37 cellular contexts compared by ENCODE assay signal in the genomic region with DNA sequence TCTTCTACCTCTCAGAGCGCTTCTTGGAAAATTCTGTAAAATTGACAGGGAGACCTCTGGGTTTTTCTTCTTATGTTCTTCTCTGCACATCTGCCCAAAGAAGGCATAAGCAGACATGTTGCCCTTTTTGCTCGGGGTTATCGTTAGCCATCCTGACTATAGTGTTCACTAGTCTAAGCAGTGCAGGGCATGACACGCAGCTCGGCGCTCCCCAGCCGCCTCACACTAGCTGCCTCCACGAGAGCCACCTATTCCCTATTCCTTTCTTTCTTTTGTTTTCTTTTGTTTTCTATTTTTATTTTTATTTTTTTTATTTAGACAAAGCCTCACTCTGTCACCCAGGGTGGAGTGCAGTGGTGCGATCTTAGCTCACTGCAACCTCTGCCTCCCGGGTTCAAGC.
"Had no signal": no experiment of that assay in that cellular context is flagged by ENCODE, and none has a peak within 500 bp of the region (broad histone marks: within the 10 kb centered on the region; RNA-seq: fewer than 3 reads in every experiment).

No MANE protein-coding gene starts in this region.

- DNase-seq: activated effector memory CD4-positive, alpha-beta T cell treated with anti-CD3 and anti-CD28 coated beads, Interleukin-2, amount 50 U/mL, for 16 hours; activated effector memory CD4-positive, alpha-beta T cell treated with Interleukin-2 at 50 U/mL for 16 hours; activated gamma-delta T cell; activated gamma-delta T cell treated with Interleukin-2 at 50 U/mL for 16 hours; activated naive CD4-positive, alpha-beta T cell; activated naive CD4-positive, alpha-beta T cell treated with anti-CD3 and anti-CD28 coated beads for 36 hours; activated naive CD4-positive, alpha-beta T cell treated with anti-CD3 and anti-CD28 coated beads, Interleukin-2, amount 10 ng/mL, durations not matched to agents 7 days and 5 days; activated naive CD4-positive, alpha-beta T cell treated with anti-CD3 and anti-CD28 coated beads, Interleukin-2, amount 50 U/mL, for 16 hours; activated naive CD4-positive, alpha-beta T cell treated with Interleukin-2 at 50 U/mL for 16 hours; activated naive CD8-positive, alpha-beta T cell treated with anti-CD3 and anti-CD28 coated beads for 36 hours; activated naive CD8-positive, alpha-beta T cell treated with anti-CD3 and anti-CD28 coated beads, Interleukin-2, amount 10 ng/mL, durations not matched to agents 7 days and 5 days; activated naive CD8-positive, alpha-beta T cell treated with anti-CD3 and anti-CD28 coated beads, Interleukin-2, amount 50 U/mL, for 24 hours; activated T-cell treated with anti-CD3 and anti-CD28 coated beads, Interleukin-2, amount 50 U/mL, for 1 hour; activated T-cell treated with anti-CD3 and anti-CD28 coated beads, Interleukin-2, amount 50 U/mL, for 24 hours; activated T-cell treated with anti-CD3 and anti-CD28 coated beads, Interleukin-2, amount 50 U/mL, for 4 hours; activated T-cell treated with anti-CD3 and anti-CD28 coated beads, Interleukin-2, amount 50 U/mL, for 48 hours; activated T-cell treated with anti-CD3 and anti-CD28 coated beads, Interleukin-2, amount 50 U/mL, for 72 hours; adrenal gland; amniotic stem cell; amygdala; anterior cingulate cortex; body of pancreas; brain microvascular endothelial cell; caudate nucleus; central memory CD4-positive, alpha-beta T cell; cerebellar nuclear complex had no signal

- H3K27me3 Mint-ChIP-seq: activated naive CD4-positive, alpha-beta T cell treated with anti-CD3 and anti-CD28 coated beads, Interleukin-2, amount 10 ng/mL, durations not matched to agents 7 days and 5 days; activated T-cell treated with anti-CD3 and anti-CD28 coated beads, Interleukin-2, amount 50 U/mL, for 24 hours; activated T-helper 17 cell treated with anti-CD3 and anti-CD28 coated beads, Interleukin-2, amount 50 U/mL, for 72 hours; central memory CD8-positive, alpha-beta T cell had no signal

- H3K9me3 Mint-ChIP-seq: activated naive CD4-positive, alpha-beta T cell treated with anti-CD3 and anti-CD28 coated beads, Interleukin-2, amount 10 ng/mL, durations not matched to agents 7 days and 5 days; activated naive CD4-positive, alpha-beta T cell treated with anti-CD3 and anti-CD28 coated beads, Interleukin-2, amount 50 U/mL, for 24 hours; activated naive CD4-positive, alpha-beta T cell treated with anti-CD3 and anti-CD28 coated beads, Interleukin-2, amount 50 U/mL, for 72 hours; activated naive CD8-positive, alpha-beta T cell treated with anti-CD3 and anti-CD28 coated beads for 36 hours; activated naive CD8-positive, alpha-beta T cell treated with anti-CD3 and anti-CD28 coated beads, Interleukin-2, amount 10 ng/mL, durations not matched to agents 7 days and 5 days; activated naive CD8-positive, alpha-beta T cell treated with anti-CD3 and anti-CD28 coated beads, Interleukin-2, amount 50 U/mL, for 24 hours; activated T-cell treated with anti-CD3 and anti-CD28 coated beads, Interleukin-2, amount 50 U/mL, for 24 hours; activated T-cell treated with anti-CD3 and anti-CD28 coated beads, Interleukin-2, amount 50 U/mL, for 4 hours; activated T-cell treated with anti-CD3 and anti-CD28 coated beads, Interleukin-2, amount 50 U/mL, for 72 hours; activated T-helper 1 cell treated with anti-CD3 and anti-CD28 coated beads, Interleukin-12 subunit alpha, Interleukin-12 subunit beta, Interleukin-2, Interleukin-4 antibody, amounts not matched to agents 30 ng/mL and 10 ng/mL and 1 ng/mL, durations not matched to agents 14 hours and 24 hours and 36 hours; activated T-helper 17 cell treated with anti-CD3 and anti-CD28 coated beads, Interleukin-2, amount 50 U/mL, for 72 hours; activated T-helper 2 cell treated with anti-CD3 and anti-CD28 coated beads, Interferon-gamma antibody, Interleukin-2, Interleukin-4, amounts not matched to agents 10 μg/mL and 5 μg/mL and 100 μg/mL, durations not matched to agents 14 hours and 24 hours and 36 hours had no signal

- ATAC-seq: activated naive CD4-positive, alpha-beta T cell treated with anti-CD3 and anti-CD28 coated beads, Interleukin-2, amount 50 U/mL, for 72 hours; activated naive CD8-positive, alpha-beta T cell treated with anti-CD3 and anti-CD28 coated beads, Interleukin-2, amount 50 U/mL, for 24 hours; activated T-cell treated with anti-CD3 and anti-CD28 coated beads, Interleukin-2, amount 50 U/mL, for 4 hours; activated T-cell treated with anti-CD3 and anti-CD28 coated beads, Interleukin-2, amount 50 U/mL, for 72 hours; activated T-helper 17 cell treated with anti-CD3 and anti-CD28 coated beads, Interleukin-2, amount 50 U/mL, for 72 hours; body of pancreas had no signal

- H3K27ac ChIP-seq: adrenal gland, ascending aorta, body of pancreas, brain microvascular endothelial cell, breast epithelium, cardiac muscle cell had no signal

- H3K4me1 Mint-ChIP-seq: activated naive CD4-positive, alpha-beta T cell treated with anti-CD3 and anti-CD28 coated beads, Interleukin-2, amount 10 ng/mL, durations not matched to agents 7 days and 5 days; activated naive CD4-positive, alpha-beta T cell treated with anti-CD3 and anti-CD28 coated beads, Interleukin-2, amount 50 U/mL, for 24 hours; activated naive CD8-positive, alpha-beta T cell treated with anti-CD3 and anti-CD28 coated beads, Interleukin-2, amount 10 ng/mL, durations not matched to agents 7 days and 5 days; activated naive CD8-positive, alpha-beta T cell treated with anti-CD3 and anti-CD28 coated beads, Interleukin-2, amount 50 U/mL, for 24 hours; activated T-helper 17 cell treated with anti-CD3 and anti-CD28 coated beads, Interleukin-2, amount 50 U/mL, for 72 hours; brain; central memory CD8-positive, alpha-beta T cell had no signal

- H3K4me3 Mint-ChIP-seq: activated naive CD4-positive, alpha-beta T cell treated with anti-CD3 and anti-CD28 coated beads for 36 hours; activated naive CD4-positive, alpha-beta T cell treated with anti-CD3 and anti-CD28 coated beads, Interleukin-2, amount 10 ng/mL, durations not matched to agents 7 days and 5 days; activated naive CD4-positive, alpha-beta T cell treated with anti-CD3 and anti-CD28 coated beads, Interleukin-2, amount 50 U/mL, for 24 hours; activated naive CD8-positive, alpha-beta T cell; activated naive CD8-positive, alpha-beta T cell treated with anti-CD3 and anti-CD28 coated beads for 36 hours; activated naive CD8-positive, alpha-beta T cell treated with anti-CD3 and anti-CD28 coated beads, Interleukin-2, amount 10 ng/mL, durations not matched to agents 7 days and 5 days; activated naive CD8-positive, alpha-beta T cell treated with anti-CD3 and anti-CD28 coated beads, Interleukin-2, amount 50 U/mL, for 24 hours; activated T-cell treated with anti-CD3 and anti-CD28 coated beads, Interleukin-2, amount 50 U/mL, for 24 hours; activated T-cell treated with anti-CD3 and anti-CD28 coated beads, Interleukin-2, amount 50 U/mL, for 4 hours; activated T-cell treated with anti-CD3 and anti-CD28 coated beads, Interleukin-2, amount 50 U/mL, for 72 hours; activated T-helper 1 cell treated with anti-CD3 and anti-CD28 coated beads, Interleukin-12 subunit alpha, Interleukin-12 subunit beta, Interleukin-2, Interleukin-4 antibody, amounts not matched to agents 30 ng/mL and 10 ng/mL and 1 ng/mL, durations not matched to agents 14 hours and 24 hours and 36 hours; activated T-helper 17 cell treated with anti-CD3 and anti-CD28 coated beads, Interleukin-2, amount 50 U/mL, for 72 hours; brain; central memory CD8-positive, alpha-beta T cell had no signal

- H3K4me1 ChIP-seq: adrenal gland, ascending aorta, breast epithelium had no signal

- H3K36me3 ChIP-seq: adrenal gland, ascending aorta, brain microvascular endothelial cell, breast epithelium, cardiac muscle cell had no signal

- H3K4me3 ChIP-seq: adrenal gland, ascending aorta, body of pancreas, breast epithelium, cardiac muscle cell had no signal

- H3K9me3 ChIP-seq: adrenal gland, ascending aorta, body of pancreas had no signal

- H3K27me3 ChIP-seq: adrenal gland, ascending aorta, body of pancreas, brain microvascular endothelial cell, breast epithelium, cardiac muscle cell had no signal

- H3K27ac Mint-ChIP-seq: activated naive CD4-positive, alpha-beta T cell treated with anti-CD3 and anti-CD28 coated beads for 36 hours; activated naive CD4-positive, alpha-beta T cell treated with anti-CD3 and anti-CD28 coated beads, Interleukin-2, amount 10 ng/mL, durations not matched to agents 7 days and 5 days; activated naive CD4-positive, alpha-beta T cell treated with anti-CD3 and anti-CD28 coated beads, Interleukin-2, amount 50 U/mL, for 72 hours; activated naive CD8-positive, alpha-beta T cell; activated naive CD8-positive, alpha-beta T cell treated with anti-CD3 and anti-CD28 coated beads for 36 hours; activated naive CD8-positive, alpha-beta T cell treated with anti-CD3 and anti-CD28 coated beads, Interleukin-2, amount 10 ng/mL, durations not matched to agents 7 days and 5 days; activated naive CD8-positive, alpha-beta T cell treated with anti-CD3 and anti-CD28 coated beads, Interleukin-2, amount 50 U/mL, for 24 hours; activated T-cell treated with anti-CD3 and anti-CD28 coated beads, Interleukin-2, amount 50 U/mL, for 24 hours; activated T-cell treated with anti-CD3 and anti-CD28 coated beads, Interleukin-2, amount 50 U/mL, for 72 hours; activated T-helper 1 cell treated with anti-CD3 and anti-CD28 coated beads, Interleukin-12 subunit alpha, Interleukin-12 subunit beta, Interleukin-2, Interleukin-4 antibody, amounts not matched to agents 30 ng/mL and 10 ng/mL and 1 ng/mL, durations not matched to agents 14 hours and 24 hours and 36 hours; activated T-helper 17 cell treated with anti-CD3 and anti-CD28 coated beads, Interleukin-2, amount 50 U/mL, for 72 hours; activated T-helper 2 cell treated with anti-CD3 and anti-CD28 coated beads, Interferon-gamma antibody, Interleukin-2, Interleukin-4, amounts not matched to agents 10 μg/mL and 5 μg/mL and 100 μg/mL, durations not matched to agents 14 hours and 24 hours and 36 hours; brain had no signal

- H3K36me3 Mint-ChIP-seq: activated naive CD4-positive, alpha-beta T cell treated with anti-CD3 and anti-CD28 coated beads, Interleukin-2, amount 10 ng/mL, durations not matched to agents 7 days and 5 days; activated naive CD4-positive, alpha-beta T cell treated with anti-CD3 and anti-CD28 coated beads, Interleukin-2, amount 50 U/mL, for 24 hours; activated naive CD4-positive, alpha-beta T cell treated with anti-CD3 and anti-CD28 coated beads, Interleukin-2, amount 50 U/mL, for 72 hours; activated naive CD8-positive, alpha-beta T cell; activated naive CD8-positive, alpha-beta T cell treated with anti-CD3 and anti-CD28 coated beads for 36 hours; activated naive CD8-positive, alpha-beta T cell treated with anti-CD3 and anti-CD28 coated beads, Interleukin-2, amount 10 ng/mL, durations not matched to agents 7 days and 5 days; brain had no signal
